In genomic region chr1:32754282-32755097, GRCh38 we compare ENCODE assay signal across 8 cellular contexts. TPM values are rescaled to one million over a fixed set of nuclear protein-coding genes. Genes with fewer than 3 reads are reported as not detected.
A peak's percentile ranks its signal among the peaks of the same experiment; 100 is the strongest.
DNase-seq lines count a peak whose midpoint lies in the region; ATAC-seq, FAIRE-seq and TF ChIP-seq lines count a peak whose summit lies in the region.

No MANE protein-coding gene starts in this region.

- H3K79me2 ChIP-seq in HepG2 (ENCODE audit: insufficient read depth, low read length): peaks cover 28% of the 10 kb centered on the region

- H4K20me1 ChIP-seq in HepG2 (ENCODE audit: insufficient read depth, low read length): no peaks in the 10 kb centered on the region

- TF ChIP-seq POLR2A in HepG2 (IDR thresholded peaks at IDR 0.05; ENCODE audit: insufficient read depth in 1 of 2, low read depth in 2 of 2, low read length in 2 of 2): no peak

- H3K4me3 Mint-ChIP-seq in stimulated activated effector memory CD8-positive, alpha-beta T cell treated with anti-CD3 and anti-CD28 coated beads, Interleukin-12 subunit alpha, Interleukin-12 subunit beta, amount 100 ng/mL, for 72 hours: peak overlapping the region; percentile 57

- no peak overlapping the region for H2AFZ ChIP-seq in HepG2 (ENCODE audit: low read length)

- DNase-seq in HepG2 (ENCODE audit: low spot score): no peak
- DNase-seq in coronary artery (ENCODE audit: low spot score): no peak
- DNase-seq in lower lobe of right lung: peak; percentile 63
- DNase-seq in stimulated activated effector memory CD8-positive, alpha-beta T cell treated with anti-CD3 and anti-CD28 coated beads, Interleukin-12 subunit alpha, Interleukin-12 subunit beta, amount 100 ng/mL, for 72 hours (ENCODE audit: low spot score in 2 of 2): no peak
- DNase-seq in A172 (ENCODE audit: low spot score): no peak

- POLR2A ChIA-PET in HepG2 (lab: Yijun Ruan, JAX): no interaction called here

- H3K4me1 ChIP-seq in liver (ENCODE audit: control insufficient read depth in 4 of 4, insufficient read depth in 4 of 4, low read length in 3 of 4) (peaks cover 4 to 24% (median 14%) of the 10 kb centered on the region in 4 donors), HepG2 (ENCODE audit: insufficient read depth, low read length) (peaks cover 37% of the 10 kb centered on the region), lower lobe of right lung (peaks cover 36% of the 10 kb centered on the region)

- no peak for TF ChIP-seq EP300 in HepG2 (IDR thresholded peaks at IDR 0.05; ENCODE audit: low read depth in 2 of 2, low read length in 2 of 2)
- no peak for TF ChIP-seq EP300 in HepG2 (CRISPR knock-in tag; IDR thresholded peaks at IDR 0.05; ENCODE audit: borderline replicate concordance)

- intact Hi-C loops in HepG2 (cut with micrococcal nuclease; ENCODE audit: unreplicated experiment) (no loop called here), lower lobe of right lung (cut with DNase I) (no loop called here)

- H3K9me3 ChIP-seq in liver (ENCODE audit: control insufficient read depth in 4 of 4, low read length in 3 of 4) (no peaks in the 10 kb centered on the region), HepG2 (ENCODE audit: low read length) (no peaks in the 10 kb centered on the region), lower lobe of right lung (no peaks in the 10 kb centered on the region)

- no peaks in the 10 kb centered on the region for H3K9me3 Mint-ChIP-seq in stimulated activated effector memory CD8-positive, alpha-beta T cell treated with anti-CD3 and anti-CD28 coated beads, Interleukin-12 subunit alpha, Interleukin-12 subunit beta, amount 100 ng/mL, for 72 hours

- no peak for FAIRE-seq in HepG2 (lab: Jason Lieb, UNC)

- CTCF ChIA-PET in HepG2 (lab: Yijun Ruan, JAX; ENCODE audit: low intra/inter-chr PET ratio, low total read pairs): no interaction called here

- TF ChIP-seq RAD21 in liver (IDR thresholded peaks at IDR 0.05) (no peak), HepG2 (CRISPR knock-in tag; IDR thresholded peaks at IDR 0.05) (no peak)

- WGBS in liver: 31% methylated on average over 50 of the region's 50 CpGs
- 98% methylated on average over 50 of the region's 50 CpGs for WGBS in HepG2 (ENCODE audit: low lambda C conversion rate)

- H3K27me3 ChIP-seq in liver (ENCODE audit: control insufficient read depth in 4 of 4, insufficient read depth in 4 of 4, low read length in 3 of 4) (no peaks in the 10 kb centered on the region), HepG2 (ENCODE audit: control insufficient read depth in 1 of 2, insufficient read depth in 2 of 2, low read length in 2 of 2) (no peaks in the 10 kb centered on the region), lower lobe of right lung (ENCODE audit: low read depth) (no peaks in the 10 kb centered on the region)

- H3K36me3 ChIP-seq in liver (ENCODE audit: control insufficient read depth in 4 of 4, insufficient read depth in 3 of 4, low read depth in 1 of 4, low read length in 3 of 4): no peaks in the 10 kb centered on the region
- peaks cover 3 to 7% of the 10 kb centered on the region in 2 experiments; a peak in 2 of 5 replicates for H3K36me3 ChIP-seq in HepG2 (replicated peaks in 1 of 2; ENCODE audit: control insufficient read depth in 1 of 2, insufficient read depth in 2 of 2, low read length in 2 of 2)
- H3K36me3 ChIP-seq in lower lobe of right lung: no peaks in the 10 kb centered on the region

- no peak overlapping the region for H3K27ac Mint-ChIP-seq in stimulated activated effector memory CD8-positive, alpha-beta T cell treated with anti-CD3 and anti-CD28 coated beads, Interleukin-12 subunit alpha, Interleukin-12 subunit beta, amount 100 ng/mL, for 72 hours

- peak overlapping the region in 1 of 2 donors; percentile 40 for H3K27ac ChIP-seq in liver (ENCODE audit: low read depth in 1 of 2, low read length in 2 of 2)
- H3K27ac ChIP-seq in HepG2 (ENCODE audit: extremely low read length, insufficient read depth, low read length): no peak overlapping the region
- H3K27ac ChIP-seq in VCaP: peak overlapping the region; percentile 75
- peak overlapping the region; percentile 40 to 69 for H3K27ac ChIP-seq in coronary artery
- H3K27ac ChIP-seq in lower lobe of right lung: peak overlapping the region; percentile 66

- H3K4me1 Mint-ChIP-seq in stimulated activated effector memory CD8-positive, alpha-beta T cell treated with anti-CD3 and anti-CD28 coated beads, Interleukin-12 subunit alpha, Interleukin-12 subunit beta, amount 100 ng/mL, for 72 hours: peaks cover 25% of the 10 kb centered on the region

- H3K36me3 Mint-ChIP-seq in stimulated activated effector memory CD8-positive, alpha-beta T cell treated with anti-CD3 and anti-CD28 coated beads, Interleukin-12 subunit alpha, Interleukin-12 subunit beta, amount 100 ng/mL, for 72 hours: no peaks in the 10 kb centered on the region

- in situ Hi-C loops in HepG2 (cut with HindIII; ENCODE audit: extremely low pct_ligation_motif_present, low pct_unique_long_range_greater_than_20kb): no loop called here

- H3K4me3 ChIP-seq in liver (ENCODE audit: low read depth in 1 of 3, low read length in 3 of 3): peak overlapping the region in 2 of 3 donors; percentile 1 to 66
- H3K4me3 ChIP-seq in HepG2 (replicated peaks in 1 of 3; ENCODE audit: insufficient read depth in 1 of 3, low read depth in 2 of 3, low read length in 3 of 3): no peak overlapping the region
- peak overlapping the region; percentile 71 for H3K4me3 ChIP-seq in coronary artery
- H3K4me3 ChIP-seq in lower lobe of right lung: peak overlapping the region; percentile 64

- H3K4me2 ChIP-seq in HepG2 (ENCODE audit: low read depth, low read length): no peak overlapping the region

- H3K9ac ChIP-seq in liver (ENCODE audit: low read depth in 1 of 2, low read length in 2 of 2) (no peak overlapping the region), HepG2 (ENCODE audit: insufficient read depth, low read depth, low read length) (no peak overlapping the region)

- ATAC-seq in HepG2 (no peak), lower lobe of right lung (peak; percentile 17 to 33), GM18519 (IDR thresholded peaks at IDR 0.05; ENCODE audit: low FRiP score, unreplicated experiment) (no peak)
- ATAC-seq in stimulated activated effector memory CD8-positive, alpha-beta T cell treated with anti-CD3 and anti-CD28 coated beads, Interleukin-12 subunit alpha, Interleukin-12 subunit beta, amount 100 ng/mL, for 72 hours: peak; percentile 86

- no TSS peak for BruUV-seq in HepG2 (replicated peaks; lab: Mats Ljungman, UMichigan)

- TF ChIP-seq CTCF in liver (IDR thresholded peaks at IDR 0.05; ENCODE audit: low read depth, low read length, missing input control): no peak
- TF ChIP-seq CTCF in HepG2 (CRISPR knock-in tag; IDR thresholded peaks at IDR 0.05): no peak
- no peak for TF ChIP-seq CTCF in VCaP (conservative IDR thresholded peaks at IDR 0.05)
- no peak for TF ChIP-seq CTCF in coronary artery (IDR thresholded peaks at IDR 0.05)
- no peak for TF ChIP-seq CTCF in lower lobe of right lung (IDR thresholded peaks at IDR 0.05)

TF ChIP-seq in liver, 16 proteins besides CTCF, POLR2A, EP300 and RAD21:
- TF ChIP-seq FOXA2 (IDR thresholded peaks at IDR 0.05) (no peak), ATF3 (IDR thresholded peaks at IDR 0.05) (no peak), FOXA1 (IDR thresholded peaks at IDR 0.05) (no peak)

RNA-seq across cellular contexts. Expression of gene SYNC, which starts 51.9 kb away (rescaled TPM):
- total RNA-seq in liver (1 to 10 TPM in 1 of 2 donors, under 1 TPM in 1; 0.23 to 1.5 TPM), HepG2 (2016; rRNA removed; fragmentation: Illumina TruSeq; extraction: Trizol) (5.4 and 7.2 TPM in 2 replicates), lower lobe of right lung (14.5 TPM)
- polyA plus RNA-seq in liver (under 1 TPM; 0.28 to 0.33 TPM), HepG2 (2011; rRNA removed) (2.1 and 2.4 TPM in 2 replicates)
- 4.9 and 5.4 TPM in 2 replicates for total RNA-seq in HepG2 (2016; cell fraction: cytosol; rRNA removed; fragmentation: Illumina TruSeq; extraction: Trizol; ENCODE audit: low read depth)
- total RNA-seq in HepG2 (2016; cell fraction: insoluble cytoplasmic fraction; rRNA removed; fragmentation: Illumina TruSeq; extraction: Trizol): 5.3 and 8.1 TPM in 2 replicates
- 9.5 and 9.8 TPM in 2 replicates for total RNA-seq in HepG2 (2016; cell fraction: membrane; rRNA removed; fragmentation: Illumina TruSeq; extraction: Trizol)
- 2.3 TPM in 2 replicates for total RNA-seq in HepG2 (2016; cell fraction: nucleus; rRNA removed; fragmentation: Illumina TruSeq; extraction: Trizol)
- polyA plus RNA-seq in HepG2 (2011; cell fraction: cytosol; rRNA removed): 1.5 and 1.8 TPM in 2 replicates
- 0.77 and 1.0 TPM in 2 replicates for polyA plus RNA-seq in HepG2 (2011; cell fraction: nucleus; rRNA removed)
- 0.56 and 0.93 TPM in 2 replicates for polyA plus RNA-seq in HepG2 (2012)
- 5.2 and 6.1 TPM in 2 replicates for polyA plus RNA-seq in HepG2 (2016; cell fraction: cytosol; fragmentation: Illumina TruSeq; extraction: Trizol; ENCODE audit: low read depth)
- 6.7 and 6.9 TPM in 2 replicates for polyA plus RNA-seq in HepG2 (2016; cell fraction: insoluble cytoplasmic fraction; fragmentation: Illumina TruSeq; extraction: Trizol; ENCODE audit: low read depth)
- 7.6 and 7.9 TPM in 2 replicates for polyA plus RNA-seq in HepG2 (2016; cell fraction: membrane; fragmentation: Illumina TruSeq; extraction: Trizol; ENCODE audit: low read depth)
- polyA plus RNA-seq in HepG2 (2016; cell fraction: nucleus; fragmentation: Illumina TruSeq; extraction: Trizol; ENCODE audit: insufficient read depth, low read depth): 2.5 and 2.7 TPM in 2 replicates
- 0.74 and 6.6 TPM in 2 replicates for polyA minus RNA-seq in HepG2 (2011; rRNA and poly(A)+ RNA removed; ENCODE audit: low replicate concordance)
- 1.2 and 1.5 TPM in 2 replicates for polyA minus RNA-seq in HepG2 (2011; cell fraction: cytosol; rRNA and poly(A)+ RNA removed)
- polyA minus RNA-seq in HepG2 (2011; cell fraction: nucleus; rRNA and poly(A)+ RNA removed): 1.7 and 1.9 TPM in 2 replicates
- total RNA-seq in A172 (2014; rRNA removed; shearing (Covaris generic)): 39.9 and 51.3 TPM in 2 replicates

Comparison
In these comparisons a context has a peak if more than half of its experiments do, and no peak if none do; other contexts are left out.
1. H3K4me3 ChIP-seq: peak in liver (2 of 3), coronary artery (single experiment) and lower lobe of right lung (single experiment); none in HepG2 (0 of 3).
2. ATAC-seq: peak in lower lobe of right lung (2 of 2) and stimulated activated effector memory CD8-positive, alpha-beta T cell treated with anti-CD3 and anti-CD28 coated beads, Interleukin-12 subunit alpha, Interleukin-12 subunit beta, amount 100 ng/mL, for 72 hours (single experiment); none in HepG2 (single experiment) and GM18519 (single experiment).